Comparison of ENCODE assay signal across 2 cellular contexts in the genomic region with DNA sequence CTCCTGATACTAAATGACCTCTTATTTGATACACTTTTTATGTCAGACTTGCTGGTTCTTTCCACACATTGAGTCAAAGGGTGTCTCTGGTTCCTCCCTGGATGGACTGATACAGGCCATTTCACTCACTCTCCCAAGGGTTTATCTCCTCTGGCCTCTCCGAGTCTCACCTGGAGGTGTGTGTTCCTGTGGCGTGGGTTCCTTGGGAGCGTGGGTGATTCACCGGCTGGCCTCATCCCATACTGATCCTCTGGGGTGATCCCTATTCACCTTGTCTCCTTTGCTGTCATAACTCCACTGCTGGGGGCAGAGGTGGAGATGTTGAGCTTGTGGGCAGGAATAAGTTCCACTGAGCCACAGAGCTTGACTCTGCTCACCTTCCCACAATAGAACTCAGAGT.
TF ChIP-seq lines count a peak whose summit lies in the region.

No MANE protein-coding gene starts in this region.

TF ChIP-seq in liver, 16 proteins besides CTCF, POLR2A, EP300 and RAD21 (continued from another document):
- TF ChIP-seq, protein P1, sequence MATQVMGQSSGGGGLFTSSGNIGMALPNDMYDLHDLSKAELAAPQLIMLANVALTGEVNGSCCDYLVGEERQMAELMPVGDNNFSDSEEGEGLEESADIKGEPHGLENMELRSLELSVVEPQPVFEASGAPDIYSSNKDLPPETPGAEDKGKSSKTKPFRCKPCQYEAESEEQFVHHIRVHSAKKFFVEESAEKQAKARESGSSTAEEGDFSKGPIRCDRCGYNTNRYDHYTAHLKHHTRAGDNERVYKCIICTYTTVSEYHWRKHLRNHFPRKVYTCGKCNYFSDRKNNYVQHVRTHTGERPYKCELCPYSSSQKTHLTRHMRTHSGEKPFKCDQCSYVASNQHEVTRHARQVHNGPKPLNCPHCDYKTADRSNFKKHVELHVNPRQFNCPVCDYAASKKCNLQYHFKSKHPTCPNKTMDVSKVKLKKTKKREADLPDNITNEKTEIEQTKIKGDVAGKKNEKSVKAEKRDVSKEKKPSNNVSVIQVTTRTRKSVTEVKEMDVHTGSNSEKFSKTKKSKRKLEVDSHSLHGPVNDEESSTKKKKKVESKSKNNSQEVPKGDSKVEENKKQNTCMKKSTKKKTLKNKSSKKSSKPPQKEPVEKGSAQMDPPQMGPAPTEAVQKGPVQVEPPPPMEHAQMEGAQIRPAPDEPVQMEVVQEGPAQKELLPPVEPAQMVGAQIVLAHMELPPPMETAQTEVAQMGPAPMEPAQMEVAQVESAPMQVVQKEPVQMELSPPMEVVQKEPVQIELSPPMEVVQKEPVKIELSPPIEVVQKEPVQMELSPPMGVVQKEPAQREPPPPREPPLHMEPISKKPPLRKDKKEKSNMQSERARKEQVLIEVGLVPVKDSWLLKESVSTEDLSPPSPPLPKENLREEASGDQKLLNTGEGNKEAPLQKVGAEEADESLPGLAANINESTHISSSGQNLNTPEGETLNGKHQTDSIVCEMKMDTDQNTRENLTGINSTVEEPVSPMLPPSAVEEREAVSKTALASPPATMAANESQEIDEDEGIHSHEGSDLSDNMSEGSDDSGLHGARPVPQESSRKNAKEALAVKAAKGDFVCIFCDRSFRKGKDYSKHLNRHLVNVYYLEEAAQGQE (IDR thresholded peaks at IDR 0.05), result no peak
- TF ChIP-seq FOXA1 (IDR thresholded peaks at IDR 0.05) (no peak), JUND (IDR thresholded peaks at IDR 0.05) (no peak), EGR1 (IDR thresholded peaks at IDR 0.05; ENCODE audit: low read depth in 2 of 2) (no peak), HNF4G (IDR thresholded peaks at IDR 0.05) (no peak), GABPA (IDR thresholded peaks at IDR 0.05 in 1 of 2, conservative IDR thresholded peaks at IDR 0.05 in 1 of 2) (no peak)

TF ChIP-seq in HepG2, 621 proteins besides CTCF, POLR2A, EP300 and RAD21 (continued from another document):
- TF ChIP-seq ZNF512 (CRISPR knock-in tag; IDR thresholded peaks at IDR 0.05), result no peak
- no peak for TF ChIP-seq ARNTL (CRISPR knock-in tag; IDR thresholded peaks at IDR 0.05)
- no peak for TF ChIP-seq GATA4 (IDR thresholded peaks at IDR 0.05; ENCODE audit: borderline replicate concordance, low read depth)
- no peak for TF ChIP-seq ZNF550 (CRISPR knock-in tag; IDR thresholded peaks at IDR 0.05; ENCODE audit: borderline replicate concordance)
- no peak for TF ChIP-seq ZNF720 (CRISPR knock-in tag; IDR thresholded peaks at IDR 0.05)
- TF ChIP-seq ZIK1 (CRISPR knock-in tag; IDR thresholded peaks at IDR 0.05; ENCODE audit: borderline replicate concordance, low read depth), result no peak
- no peak for TF ChIP-seq MIER2 (CRISPR knock-in tag; IDR thresholded peaks at IDR 0.05)
- TF ChIP-seq MED8 (CRISPR knock-in tag; IDR thresholded peaks at IDR 0.05; ENCODE audit: insufficient replicate concordance), result no peak
- TF ChIP-seq ZNF891 (CRISPR knock-in tag; IDR thresholded peaks at IDR 0.05), result no peak
- TF ChIP-seq ATF7-NPFF (CRISPR knock-in tag; IDR thresholded peaks at IDR 0.05; ENCODE audit: low read depth), result no peak
- TF ChIP-seq PPARG (CRISPR knock-in tag; conservative IDR thresholded peaks at IDR 0.05), result no peak
- TF ChIP-seq ZBTB42 (CRISPR knock-in tag; IDR thresholded peaks at IDR 0.05), result no peak
- no peak for TF ChIP-seq ZNF20 (CRISPR knock-in tag; IDR thresholded peaks at IDR 0.05)
- no peak for TF ChIP-seq ADNP (CRISPR knock-in tag; IDR thresholded peaks at IDR 0.05)
- no peak for TF ChIP-seq CHCHD3 (CRISPR knock-in tag; IDR thresholded peaks at IDR 0.05)
- TF ChIP-seq GABPB1 (CRISPR knock-in tag; IDR thresholded peaks at IDR 0.05), result no peak
- no peak for TF ChIP-seq FOXK1 (CRISPR knock-in tag; IDR thresholded peaks at IDR 0.05; ENCODE audit: borderline replicate concordance, low read depth)
